ENCODE assay signal across 15 cellular contexts in the genomic region with DNA sequence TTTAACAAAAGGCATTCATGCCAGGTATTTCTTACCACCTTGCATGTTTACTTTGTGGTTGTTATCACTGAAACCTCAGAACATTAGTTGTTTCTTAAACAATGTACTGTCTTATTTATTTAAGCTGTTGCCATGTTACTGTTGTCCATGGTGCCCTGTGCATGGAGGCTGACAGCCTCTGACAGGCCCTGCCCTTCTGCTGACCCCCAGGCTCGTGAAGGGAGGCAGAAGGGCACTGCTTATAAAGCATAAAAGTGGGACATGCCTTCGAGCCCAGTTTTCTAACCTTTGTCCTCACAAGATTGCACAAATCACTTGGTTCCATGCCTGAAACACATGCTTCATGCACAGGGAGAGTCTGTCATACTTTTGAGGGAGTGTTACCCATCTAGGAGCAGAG. TPM values are rescaled to one million over a fixed set of nuclear protein-coding genes. Genes with fewer than 3 reads are reported as not detected.
DNase-seq lines count a peak whose midpoint lies in the region; ATAC-seq and TF ChIP-seq lines count a peak whose summit lies in the region.
"Had no signal": no experiment of that assay in that cellular context is flagged by ENCODE, and none has a peak within 500 bp of the region (broad histone marks: within the 10 kb centered on the region; RNA-seq: fewer than 3 reads in every experiment).

No MANE protein-coding gene starts in this region.

- H3K4me1 Mint-ChIP-seq in CD8-positive, alpha-beta memory T cell = peaks cover 0 to 13% (median 6%) of the 10 kb centered on the region in 3 donors
- H3K4me1 Mint-ChIP-seq: activated T-helper 17 cell treated with anti-CD3 and anti-CD28 coated beads, Interleukin-2, amount 50 U/mL, for 72 hours had no signal

- peak overlapping the region in 1 of 7 donors; percentile 28 for H3K4me3 Mint-ChIP-seq in CD8-positive, alpha-beta memory T cell
- H3K4me3 Mint-ChIP-seq: activated T-helper 17 cell treated with anti-CD3 and anti-CD28 coated beads, Interleukin-2, amount 50 U/mL, for 72 hours had no signal

- no peaks in the 10 kb centered on the region for H3K27me3 ChIP-seq in CD8-positive, alpha-beta memory T cell (ENCODE audit: insufficient read depth, low read length, poor library complexity, severe bottlenecking)
- H3K27me3 ChIP-seq in BE2C = no peaks in the 10 kb centered on the region
- H3K27me3 ChIP-seq: cardiac muscle cell, esophagus muscularis mucosa, sigmoid colon had no signal

- TF ChIP-seq CTCF in astrocyte of the spinal cord (IDR thresholded peaks at IDR 0.05; ENCODE audit: low read depth, low read length) (no peak), BE2C (IDR thresholded peaks at IDR 0.05; ENCODE audit: low read depth, low read length) (no peak)

- POLR2A ChIA-PET in CD8-positive, alpha-beta memory T cell (lab: Charles Lee) = no interaction called here

- H3K4me1 ChIP-seq in CD8-positive, alpha-beta memory T cell (ENCODE audit: insufficient read depth, low read length) = no peaks in the 10 kb centered on the region
- H3K4me1 ChIP-seq in BE2C = no peaks in the 10 kb centered on the region
- H3K4me1 ChIP-seq: sigmoid colon had no signal

- CTCF ChIA-PET in CD8-positive, alpha-beta memory T cell (lab: Charles Lee) = no interaction called here

- no peaks in the 10 kb centered on the region for H3K36me3 ChIP-seq in CD8-positive, alpha-beta memory T cell (ENCODE audit: insufficient read depth, low read length)
- no peaks in the 10 kb centered on the region for H3K36me3 ChIP-seq in BE2C
- H3K36me3 ChIP-seq: cardiac muscle cell, esophagus muscularis mucosa, sigmoid colon had no signal

- peaks cover 0 to 6% (median 2%) of the 10 kb centered on the region in 5 donors for H3K9me3 Mint-ChIP-seq in CD8-positive, alpha-beta memory T cell
- H3K9me3 Mint-ChIP-seq: activated T-helper 17 cell treated with anti-CD3 and anti-CD28 coated beads, Interleukin-2, amount 50 U/mL, for 72 hours had no signal

- peak in 1 of 5 donors; percentile 25 for DNase-seq in CD8-positive, alpha-beta memory T cell
- DNase-seq in HT-29 (ENCODE audit: low spot score) (peak; percentile 65), astrocyte of the spinal cord (ENCODE audit: low read depth, low spot score) (peak; percentile 3), left lobe of liver (ENCODE audit: low spot score) (peak; percentile 89), NCI-H128 (lab: John Stamatoyannopoulos, UW; ENCODE audit: unreplicated experiment) (no peak), BE2C (no peak)
- DNase-seq in activated CD8-positive, alpha-beta memory T cell treated with anti-CD3 and anti-CD28 coated beads, Interleukin-2, amount 50 U/mL, for 48 hours = no peak
- no peak for DNase-seq in activated CD4-positive, CD25-positive, alpha-beta regulatory T cell (lab: John Stamatoyannopoulos, UW)
- DNase-seq: activated CD4-positive, alpha-beta T cell treated with anti-CD3 and anti-CD28 coated beads, Interleukin-2, amount 50 U/mL, for 4 hours; KG1; NCI-H2171 treated with DMSO at 0.1 percent for 48 hours; sigmoid colon had no signal

- H3K27ac ChIP-seq in CD8-positive, alpha-beta memory T cell (ENCODE audit: low read depth, low read length) = no peak overlapping the region
- H3K27ac ChIP-seq: cardiac muscle cell, esophagus muscularis mucosa, sigmoid colon had no signal

- in situ Hi-C loops in astrocyte of the spinal cord (cut with HindIII; ENCODE audit: low sequenced_read_pairs) = no loop called here

- no peak overlapping the region for H3K4me3 ChIP-seq in CD8-positive, alpha-beta memory T cell (ENCODE audit: low read length)
- H3K4me3 ChIP-seq in astrocyte of the spinal cord (ENCODE audit: low read depth, low read length) (no peak overlapping the region), BE2C (ENCODE audit: low read depth, low read length) (no peak overlapping the region)
- H3K4me3 ChIP-seq: cardiac muscle cell, esophagus muscularis mucosa, sigmoid colon had no signal

- peaks cover 8 to 47% of the 10 kb centered on the region in 2 donors for H3K27me3 Mint-ChIP-seq in CD8-positive, alpha-beta memory T cell

- peak; percentile 95 for ATAC-seq in left lobe of liver
- ATAC-seq: activated T-helper 17 cell treated with anti-CD3 and anti-CD28 coated beads, Interleukin-2, amount 50 U/mL, for 72 hours had no signal

- H3K9me3 ChIP-seq in CD8-positive, alpha-beta memory T cell (ENCODE audit: low read length) = no peaks in the 10 kb centered on the region
- no peaks in the 10 kb centered on the region for H3K9me3 ChIP-seq in BE2C

- H3K27ac Mint-ChIP-seq in CD8-positive, alpha-beta memory T cell = peak overlapping the region in 6 of 8 donors; percentile 14 to 81 (median 41)
- H3K27ac Mint-ChIP-seq: activated T-helper 17 cell treated with anti-CD3 and anti-CD28 coated beads, Interleukin-2, amount 50 U/mL, for 72 hours had no signal

- H3K36me3 Mint-ChIP-seq in CD8-positive, alpha-beta memory T cell = peaks cover 0 to 14% (median 0%) of the 10 kb centered on the region in 3 donors

RNA-seq across cellular contexts. Expression of gene CLIC5, which starts 46.7 kb away (rescaled TPM):
- total RNA-seq in CD8-positive, alpha-beta memory T cell = 1 to 10 TPM; 6.4 to 7.2 TPM
- polyA plus RNA-seq in CD8-positive, alpha-beta memory T cell = 4.8 TPM
- 4.0 and 7.4 TPM in 2 replicates for total RNA-seq in HT-29 (2014; rRNA removed; shearing (Covaris generic))
- 0.28 TPM for total RNA-seq in left lobe of liver
- polyA plus RNA-seq in BE2C (2012; ENCODE audit: insufficient read depth, insufficient read length, low read depth) = not detected

Comparison
In these comparisons a context has a peak if more than half of its experiments do, and no peak if none do; other contexts are left out.
1. DNase-seq: peak in HT-29 (single experiment), astrocyte of the spinal cord (single experiment) and left lobe of liver (single experiment); none in activated CD8-positive, alpha-beta memory T cell treated with anti-CD3 and anti-CD28 coated beads, Interleukin-2, amount 50 U/mL, for 48 hours (single experiment), NCI-H128 (single experiment), BE2C (single experiment) and activated CD4-positive, CD25-positive, alpha-beta regulatory T cell (0 of 4).